ENCODE assay signal across 1 cellular context in genomic region chr6:105892577-105893262, GRCh38.
TF ChIP-seq lines count a peak whose summit lies in the region.

No MANE protein-coding gene starts in this region.

TF ChIP-seq in GM23338, 12 proteins besides CTCF, POLR2A, EP300 and RAD21 (continued from another document):
- TF ChIP-seq, protein P1, sequence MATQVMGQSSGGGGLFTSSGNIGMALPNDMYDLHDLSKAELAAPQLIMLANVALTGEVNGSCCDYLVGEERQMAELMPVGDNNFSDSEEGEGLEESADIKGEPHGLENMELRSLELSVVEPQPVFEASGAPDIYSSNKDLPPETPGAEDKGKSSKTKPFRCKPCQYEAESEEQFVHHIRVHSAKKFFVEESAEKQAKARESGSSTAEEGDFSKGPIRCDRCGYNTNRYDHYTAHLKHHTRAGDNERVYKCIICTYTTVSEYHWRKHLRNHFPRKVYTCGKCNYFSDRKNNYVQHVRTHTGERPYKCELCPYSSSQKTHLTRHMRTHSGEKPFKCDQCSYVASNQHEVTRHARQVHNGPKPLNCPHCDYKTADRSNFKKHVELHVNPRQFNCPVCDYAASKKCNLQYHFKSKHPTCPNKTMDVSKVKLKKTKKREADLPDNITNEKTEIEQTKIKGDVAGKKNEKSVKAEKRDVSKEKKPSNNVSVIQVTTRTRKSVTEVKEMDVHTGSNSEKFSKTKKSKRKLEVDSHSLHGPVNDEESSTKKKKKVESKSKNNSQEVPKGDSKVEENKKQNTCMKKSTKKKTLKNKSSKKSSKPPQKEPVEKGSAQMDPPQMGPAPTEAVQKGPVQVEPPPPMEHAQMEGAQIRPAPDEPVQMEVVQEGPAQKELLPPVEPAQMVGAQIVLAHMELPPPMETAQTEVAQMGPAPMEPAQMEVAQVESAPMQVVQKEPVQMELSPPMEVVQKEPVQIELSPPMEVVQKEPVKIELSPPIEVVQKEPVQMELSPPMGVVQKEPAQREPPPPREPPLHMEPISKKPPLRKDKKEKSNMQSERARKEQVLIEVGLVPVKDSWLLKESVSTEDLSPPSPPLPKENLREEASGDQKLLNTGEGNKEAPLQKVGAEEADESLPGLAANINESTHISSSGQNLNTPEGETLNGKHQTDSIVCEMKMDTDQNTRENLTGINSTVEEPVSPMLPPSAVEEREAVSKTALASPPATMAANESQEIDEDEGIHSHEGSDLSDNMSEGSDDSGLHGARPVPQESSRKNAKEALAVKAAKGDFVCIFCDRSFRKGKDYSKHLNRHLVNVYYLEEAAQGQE (IDR thresholded peaks at IDR 0.05; ENCODE audit: unreplicated experiment): no peak
TF ChIP-seq in GM23338: peak in this region for 0.
